29 cellular contexts compared by ENCODE assay signal in genomic region chr18:76903386-76903785, GRCh38.
"Had no signal": no experiment of that assay in that cellular context is flagged by ENCODE, and none has a peak within 500 bp of the region (broad histone marks: within the 10 kb centered on the region; RNA-seq: fewer than 3 reads in every experiment).

No MANE protein-coding gene starts in this region.

- H3K4me3 Mint-ChIP-seq: activated CD4-positive, alpha-beta memory T cell treated with anti-CD3 and anti-CD28 coated beads, Interleukin-2, amount 10 ng/mL, durations not matched to agents 7 days and 5 days; activated CD4-positive, alpha-beta T cell treated with anti-CD3 and anti-CD28 coated beads, Interleukin-2, amount 10 ng/mL, durations not matched to agents 7 days and 5 days; activated naive CD4-positive, alpha-beta T cell treated with anti-CD3 and anti-CD28 coated beads, Interleukin-2, amount 50 U/mL, for 24 hours; activated naive CD8-positive, alpha-beta T cell treated with anti-CD3 and anti-CD28 coated beads, Interleukin-2, amount 50 U/mL, for 24 hours; activated T-cell treated with anti-CD3 and anti-CD28 coated beads, Interleukin-2, amount 50 U/mL, for 24 hours; natural killer cell treated with Interleukin-12 subunit alpha and Interleukin-12 subunit beta and Interleukin-15 and Interleukin-18, amount 100 ng/mL, for 72 hours had no signal

- H3K36me3 ChIP-seq: colonic mucosa had no signal

- H3K9me3 Mint-ChIP-seq: activated CD4-positive, alpha-beta memory T cell treated with anti-CD3 and anti-CD28 coated beads, Interleukin-2, amount 10 ng/mL, durations not matched to agents 7 days and 5 days; activated CD4-positive, alpha-beta T cell treated with anti-CD3 and anti-CD28 coated beads, Interleukin-2, amount 10 ng/mL, durations not matched to agents 7 days and 5 days; activated naive CD4-positive, alpha-beta T cell treated with anti-CD3 and anti-CD28 coated beads, Interleukin-2, amount 50 U/mL, for 24 hours; activated naive CD8-positive, alpha-beta T cell treated with anti-CD3 and anti-CD28 coated beads, Interleukin-2, amount 50 U/mL, for 24 hours; activated T-cell treated with anti-CD3 and anti-CD28 coated beads, Interleukin-2, amount 50 U/mL, for 24 hours; activated T-helper 2 cell treated with anti-CD3 and anti-CD28 coated beads, Interferon-gamma antibody, Interleukin-2, Interleukin-4, amounts not matched to agents 10 μg/mL and 5 μg/mL and 100 μg/mL, durations not matched to agents 14 hours and 24 hours and 36 hours; natural killer cell treated with Interleukin-12 subunit alpha and Interleukin-12 subunit beta and Interleukin-15 and Interleukin-18, amount 100 ng/mL, for 72 hours had no signal

- ATAC-seq: activated naive CD8-positive, alpha-beta T cell treated with anti-CD3 and anti-CD28 coated beads, Interleukin-2, amount 50 U/mL, for 24 hours; foreskin keratinocyte; left lobe of liver; mucosa of descending colon; natural killer cell treated with Interleukin-12 subunit alpha and Interleukin-12 subunit beta and Interleukin-15 and Interleukin-18, amount 100 ng/mL, for 72 hours; right lobe of liver; stimulated activated naive CD8-positive, alpha-beta T cell treated with anti-CD3 and anti-CD28 coated beads, Interleukin-15, Interleukin-2, amounts not matched to agents 100 U/mL and 50 U/mL, for 24 hours had no signal

- H3K4me1 ChIP-seq: colonic mucosa, right lobe of liver, testis, transverse colon had no signal

- H3K27me3 ChIP-seq: colonic mucosa, foreskin keratinocyte, heart left ventricle, right lobe of liver, testis, transverse colon had no signal

- H3K27ac ChIP-seq: colonic mucosa, foreskin keratinocyte, heart left ventricle, right lobe of liver, skin epidermis, testis, transverse colon had no signal

- H3K27me3 Mint-ChIP-seq: activated CD4-positive, alpha-beta memory T cell treated with anti-CD3 and anti-CD28 coated beads, Interleukin-2, amount 10 ng/mL, durations not matched to agents 7 days and 5 days; activated CD4-positive, alpha-beta T cell treated with anti-CD3 and anti-CD28 coated beads, Interleukin-2, amount 10 ng/mL, durations not matched to agents 7 days and 5 days; activated naive CD4-positive, alpha-beta T cell treated with anti-CD3 and anti-CD28 coated beads, Interleukin-2, amount 50 U/mL, for 24 hours; activated naive CD8-positive, alpha-beta T cell treated with anti-CD3 and anti-CD28 coated beads, Interleukin-2, amount 50 U/mL, for 24 hours; activated T-cell treated with anti-CD3 and anti-CD28 coated beads, Interleukin-2, amount 50 U/mL, for 24 hours; natural killer cell treated with Interleukin-12 subunit alpha and Interleukin-12 subunit beta and Interleukin-15 and Interleukin-18, amount 100 ng/mL, for 72 hours had no signal

- H3K9me3 ChIP-seq: colonic mucosa, heart left ventricle, mucosa of descending colon, right lobe of liver, testis, transverse colon had no signal

- DNase-seq: activated CD4-positive, alpha-beta memory T cell treated with anti-CD3 and anti-CD28 coated beads, Interleukin-2, amount 10 ng/mL, durations not matched to agents 7 days and 5 days; activated CD4-positive, alpha-beta T cell treated with anti-CD3 and anti-CD28 coated beads for 1 hour; activated CD4-positive, alpha-beta T cell treated with anti-CD3 and anti-CD28 coated beads, Interleukin-2, amount 10 ng/mL, durations not matched to agents 7 days and 5 days; activated CD8-positive, alpha-beta memory T cell treated with anti-CD3 and anti-CD28 coated beads, Interleukin-2, amount 50 U/mL, for 48 hours; activated naive CD8-positive, alpha-beta T cell treated with anti-CD3 and anti-CD28 coated beads, Interleukin-2, amount 50 U/mL, for 24 hours; activated T-cell treated with anti-CD3 and anti-CD28 coated beads, Interleukin-2, amount 50 U/mL, for 24 hours; amygdala; cerebellar nuclear complex; colonic mucosa; effector memory CD4-positive, alpha-beta T cell; erythroblast; foreskin keratinocyte; heart left ventricle; hypothalamus; mucosa of descending colon; posterior cingulate gyrus; right lobe of liver; stimulated activated CD4-positive, alpha-beta T cell treated with anti-CD3 and anti-CD28 coated beads, Interleukin-12 subunit alpha, Interleukin-12 subunit beta, amount 100 ng/mL, for 4 hours; stimulated activated CD4-positive, alpha-beta T cell treated with anti-CD3 and anti-CD28 coated beads, Interleukin-4, amount 100 ng/mL, for 1 hour; stimulated activated naive CD8-positive, alpha-beta T cell treated with anti-CD3 and anti-CD28 coated beads, Interleukin-15, Interleukin-2, amounts not matched to agents 100 U/mL and 50 U/mL, for 24 hours; T-helper 2 cell; testis; transverse colon had no signal

- H3K4me1 Mint-ChIP-seq: activated CD4-positive, alpha-beta memory T cell treated with anti-CD3 and anti-CD28 coated beads, Interleukin-2, amount 10 ng/mL, durations not matched to agents 7 days and 5 days; activated CD4-positive, alpha-beta T cell treated with anti-CD3 and anti-CD28 coated beads, Interleukin-2, amount 10 ng/mL, durations not matched to agents 7 days and 5 days; activated naive CD4-positive, alpha-beta T cell treated with anti-CD3 and anti-CD28 coated beads, Interleukin-2, amount 50 U/mL, for 24 hours; activated naive CD8-positive, alpha-beta T cell treated with anti-CD3 and anti-CD28 coated beads, Interleukin-2, amount 50 U/mL, for 24 hours had no signal

- H3K27ac Mint-ChIP-seq: activated CD4-positive, alpha-beta memory T cell treated with anti-CD3 and anti-CD28 coated beads, Interleukin-2, amount 10 ng/mL, durations not matched to agents 7 days and 5 days; activated CD4-positive, alpha-beta T cell treated with anti-CD3 and anti-CD28 coated beads, Interleukin-2, amount 10 ng/mL, durations not matched to agents 7 days and 5 days; activated naive CD4-positive, alpha-beta T cell treated with anti-CD3 and anti-CD28 coated beads, Interleukin-2, amount 50 U/mL, for 24 hours; activated naive CD8-positive, alpha-beta T cell treated with anti-CD3 and anti-CD28 coated beads, Interleukin-2, amount 50 U/mL, for 24 hours; activated T-cell treated with anti-CD3 and anti-CD28 coated beads, Interleukin-2, amount 50 U/mL, for 24 hours; activated T-helper 2 cell treated with anti-CD3 and anti-CD28 coated beads, Interferon-gamma antibody, Interleukin-2, Interleukin-4, amounts not matched to agents 10 μg/mL and 5 μg/mL and 100 μg/mL, durations not matched to agents 14 hours and 24 hours and 36 hours had no signal

- H3K4me3 ChIP-seq: colonic mucosa, heart left ventricle, lung, mucosa of descending colon, right lobe of liver, skin epidermis, testis, transverse colon had no signal
